Comparison of ENCODE assay signal across 8 cellular contexts in the genomic region with DNA sequence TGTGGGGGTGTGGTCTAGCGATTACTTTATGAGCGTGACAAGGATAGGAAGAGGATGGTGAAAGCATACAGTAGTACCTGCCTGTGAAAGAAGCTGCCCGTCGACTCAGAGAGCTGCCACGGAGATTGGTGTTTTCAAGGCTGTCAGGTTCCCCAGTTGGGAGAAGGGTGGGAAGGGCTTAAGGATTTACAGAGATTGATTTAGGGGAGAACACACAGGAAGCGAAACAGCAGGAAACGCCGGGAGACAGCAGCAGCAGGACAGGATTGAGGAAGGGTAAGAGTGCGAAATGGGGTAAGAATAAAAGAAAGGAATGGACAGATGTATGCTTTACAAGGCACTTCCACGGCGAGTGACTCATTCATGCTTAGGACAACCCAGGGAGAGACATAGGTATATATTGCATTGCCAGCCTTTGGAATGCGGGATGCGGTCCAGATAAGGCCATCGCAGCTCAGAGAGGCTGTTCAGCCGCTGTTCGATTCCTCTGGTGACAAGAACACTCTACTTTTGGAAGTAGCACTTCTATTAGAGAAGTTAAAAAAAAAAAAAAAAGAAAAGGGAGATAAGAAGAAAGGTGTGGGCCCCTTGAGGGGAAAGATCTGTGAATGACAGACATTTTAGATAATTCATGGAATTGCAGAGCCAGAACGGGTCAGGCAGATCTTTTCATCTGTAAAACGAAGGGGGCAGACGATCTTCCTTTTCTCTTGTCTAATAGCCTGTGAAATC.
DNase-seq lines count a peak whose midpoint lies in the region; ATAC-seq and TF ChIP-seq lines count a peak whose summit lies in the region.

No MANE protein-coding gene starts in this region.

- peak; percentile 15 for DNase-seq in stimulated activated CD4-positive, alpha-beta T cell treated with anti-CD3 and anti-CD28 coated beads, Interleukin-15, amount 100 ng/mL, for 24 hours
- no peak for DNase-seq in stimulated activated CD4-positive, alpha-beta T cell treated with anti-CD3 and anti-CD28 coated beads, Interleukin-1b, Interleukin-23, amount 100 ng/mL, for 48 hours
- peak; percentile 53 for DNase-seq in ecto neural progenitor cell (ENCODE audit: low spot score)
- no peak for DNase-seq in inferior parietal cortex (ENCODE audit: extremely low spot score)
- no peak for DNase-seq in NCI-H2029 treated with DMSO at 0.1 percent for 48 hours (lab: John Stamatoyannopoulos, UW)

- no peaks in the 10 kb centered on the region for H3K27me3 ChIP-seq in muscle layer of duodenum (ENCODE audit: low read depth, low read length)

- H3K4me1 ChIP-seq in muscle layer of duodenum (ENCODE audit: control insufficient read depth in 1 of 2, insufficient read depth in 2 of 2, low read length in 2 of 2), result peaks cover 16 to 27% of the 10 kb centered on the region in 2 donors

- H3K27ac ChIP-seq in muscle layer of duodenum (ENCODE audit: low read length), result peak overlapping the region; percentile 92

- no peaks in the 10 kb centered on the region for H3K36me3 ChIP-seq in muscle layer of duodenum (ENCODE audit: control insufficient read depth in 1 of 2, insufficient read depth in 2 of 2, low read length in 2 of 2)

- no peaks in the 10 kb centered on the region for H3K9me3 ChIP-seq in muscle layer of duodenum (ENCODE audit: control insufficient read depth in 1 of 2, low read length in 2 of 2)

- peak overlapping the region; percentile 60 to 63 for H3K4me3 ChIP-seq in muscle layer of duodenum (ENCODE audit: low read depth in 1 of 2, low read length in 2 of 2)

- ATAC-seq in GM18858 (IDR thresholded peaks at IDR 0.05; ENCODE audit: unreplicated experiment), result no peak

- peak; percentile 11; the same call in 1 of the 2 replicates for TF ChIP-seq POLR2A in Raji (IDR thresholded peaks at IDR 0.05; ENCODE audit: insufficient read depth, low read depth, low read length)

Comparison
In these comparisons a context has a peak if more than half of its experiments do, and no peak if none do; other contexts are left out.
1. DNase-seq: peak in stimulated activated CD4-positive, alpha-beta T cell treated with anti-CD3 and anti-CD28 coated beads, Interleukin-15, amount 100 ng/mL, for 24 hours (single experiment) and ecto neural progenitor cell (single experiment); none in stimulated activated CD4-positive, alpha-beta T cell treated with anti-CD3 and anti-CD28 coated beads, Interleukin-1b, Interleukin-23, amount 100 ng/mL, for 48 hours (single experiment), inferior parietal cortex (single experiment) and NCI-H2029 treated with DMSO at 0.1 percent for 48 hours (single experiment).